Comparison of ENCODE assay signal across 31 cellular contexts in the genomic region with DNA sequence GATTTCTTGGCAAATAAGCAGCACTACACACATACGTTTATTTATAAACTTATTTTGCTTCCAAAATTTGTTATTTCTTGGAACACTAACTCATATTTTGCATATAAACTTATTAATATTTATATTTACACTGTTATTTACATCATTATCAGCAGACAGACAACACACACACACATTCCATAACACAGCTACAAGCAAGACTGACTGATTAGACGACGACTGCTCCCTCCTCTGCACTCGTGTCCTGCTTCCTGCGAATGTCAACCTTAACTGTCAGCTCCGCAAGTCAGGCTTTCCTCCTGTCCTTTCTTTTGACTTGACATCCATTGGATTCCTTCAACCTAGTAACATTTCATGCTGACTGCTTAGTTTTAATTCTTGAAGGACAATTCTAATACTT.
"Had no signal": no experiment of that assay in that cellular context is flagged by ENCODE, and none has a peak within 500 bp of the region (broad histone marks: within the 10 kb centered on the region; RNA-seq: fewer than 3 reads in every experiment).

No MANE protein-coding gene starts in this region.

- H3K9me3 Mint-ChIP-seq: activated CD4-positive, alpha-beta T cell treated with anti-CD3 and anti-CD28 coated beads, Interleukin-2, amount 10 ng/mL, durations not matched to agents 24 days and 14 days; activated CD8-positive, alpha-beta T cell treated with anti-CD3 and anti-CD28 coated beads for 36 hours; activated naive CD4-positive, alpha-beta T cell treated with anti-CD3 and anti-CD28 coated beads, Interleukin-2, amount 50 U/mL, for 72 hours; activated T-cell treated with anti-CD3 and anti-CD28 coated beads, Interleukin-2, amount 50 U/mL, for 72 hours; activated T-helper 17 cell treated with anti-CD3 and anti-CD28 coated beads, Interleukin-2, amount 50 U/mL, for 72 hours; central memory CD8-positive, alpha-beta T cell had no signal

- H3K4me1 Mint-ChIP-seq: activated CD4-positive, alpha-beta T cell treated with anti-CD3 and anti-CD28 coated beads, Interleukin-2, amount 10 ng/mL, durations not matched to agents 24 days and 14 days; activated T-helper 17 cell treated with anti-CD3 and anti-CD28 coated beads, Interleukin-2, amount 50 U/mL, for 72 hours; central memory CD8-positive, alpha-beta T cell had no signal

- H3K9me3 ChIP-seq: adrenal gland, body of pancreas, SJSA1, SK-N-SH had no signal

- ATAC-seq: activated CD8-positive, alpha-beta T cell treated with anti-CD3 and anti-CD28 coated beads for 36 hours; activated naive CD4-positive, alpha-beta T cell treated with anti-CD3 and anti-CD28 coated beads, Interleukin-2, amount 50 U/mL, for 72 hours; activated T-cell treated with anti-CD3 and anti-CD28 coated beads, Interleukin-2, amount 50 U/mL, for 72 hours; activated T-helper 17 cell treated with anti-CD3 and anti-CD28 coated beads, Interleukin-2, amount 50 U/mL, for 72 hours; body of pancreas had no signal

- H3K4me1 ChIP-seq: adrenal gland, body of pancreas, SJSA1 had no signal

- H3K27me3 Mint-ChIP-seq: activated CD4-positive, alpha-beta T cell treated with anti-CD3 and anti-CD28 coated beads, Interleukin-2, amount 10 ng/mL, durations not matched to agents 24 days and 14 days; activated CD8-positive, alpha-beta T cell treated with anti-CD3 and anti-CD28 coated beads for 36 hours; activated T-helper 17 cell treated with anti-CD3 and anti-CD28 coated beads, Interleukin-2, amount 50 U/mL, for 72 hours; central memory CD8-positive, alpha-beta T cell had no signal

- H3K4me3 ChIP-seq: adrenal gland, body of pancreas, PC-9, SJSA1 had no signal

- H3K27ac Mint-ChIP-seq: activated CD4-positive, alpha-beta T cell treated with anti-CD3 and anti-CD28 coated beads, Interleukin-2, amount 10 ng/mL, durations not matched to agents 24 days and 14 days; activated CD8-positive, alpha-beta T cell treated with anti-CD3 and anti-CD28 coated beads for 36 hours; activated naive CD4-positive, alpha-beta T cell treated with anti-CD3 and anti-CD28 coated beads, Interleukin-2, amount 50 U/mL, for 72 hours; activated T-cell treated with anti-CD3 and anti-CD28 coated beads, Interleukin-2, amount 50 U/mL, for 72 hours; activated T-helper 17 cell treated with anti-CD3 and anti-CD28 coated beads, Interleukin-2, amount 50 U/mL, for 72 hours had no signal

- H3K4me2 ChIP-seq: PC-9, SK-N-SH had no signal

- H3K4me3 Mint-ChIP-seq: activated CD4-positive, alpha-beta T cell treated with anti-CD3 and anti-CD28 coated beads, Interleukin-2, amount 10 ng/mL, durations not matched to agents 24 days and 14 days; activated CD8-positive, alpha-beta T cell treated with anti-CD3 and anti-CD28 coated beads for 36 hours; activated T-cell treated with anti-CD3 and anti-CD28 coated beads, Interleukin-2, amount 50 U/mL, for 72 hours; activated T-helper 17 cell treated with anti-CD3 and anti-CD28 coated beads, Interleukin-2, amount 50 U/mL, for 72 hours; central memory CD8-positive, alpha-beta T cell had no signal

- H3K27ac ChIP-seq: adrenal gland, body of pancreas, PC-9, RWPE1, SJSA1 had no signal

- H3K36me3 ChIP-seq: adrenal gland, SJSA1 had no signal

- FAIRE-seq: astrocyte, bronchial epithelial cell, RCC 7860, TTC549 had no signal

- DNase-seq: activated CD4-positive, alpha-beta T cell treated with anti-CD3 and anti-CD28 coated beads, Interleukin-2, amount 10 ng/mL, durations not matched to agents 24 days and 14 days; activated CD4-positive, alpha-beta T cell treated with anti-CD3 and anti-CD28 coated beads, Interleukin-2, amount 50 U/mL, for 4 hours; activated CD8-positive, alpha-beta T cell treated with anti-CD3 and anti-CD28 coated beads for 36 hours; activated effector memory CD4-positive, alpha-beta T cell treated with anti-CD3 and anti-CD28 coated beads, Interleukin-2, amount 50 U/mL, for 16 hours; activated naive CD4-positive, alpha-beta T cell; activated T-cell treated with anti-CD3 and anti-CD28 coated beads, Interleukin-2, amount 50 U/mL, for 1 hour; activated T-cell treated with anti-CD3 and anti-CD28 coated beads, Interleukin-2, amount 50 U/mL, for 72 hours; adrenal gland; body of pancreas; Karpas-422; KBM-7; NCI-H1105; NCI-H1417 treated with DMSO at 0.1 percent for 48 hours; NCI-H2081; NCI-H2171 treated with DMSO at 0.1 percent for 48 hours; NCI-H345; NCI-H524 treated with DMSO at 0.1 percent for 48 hours; PC-9; SHP77 treated with DMSO at 0.1 percent for 48 hours; SK-N-SH; T-helper 1 cell; T1000 had no signal

- H3K27me3 ChIP-seq: adrenal gland, body of pancreas, SJSA1 had no signal
